Comparison of ENCODE assay signal across 1 cellular context in the genomic region with DNA sequence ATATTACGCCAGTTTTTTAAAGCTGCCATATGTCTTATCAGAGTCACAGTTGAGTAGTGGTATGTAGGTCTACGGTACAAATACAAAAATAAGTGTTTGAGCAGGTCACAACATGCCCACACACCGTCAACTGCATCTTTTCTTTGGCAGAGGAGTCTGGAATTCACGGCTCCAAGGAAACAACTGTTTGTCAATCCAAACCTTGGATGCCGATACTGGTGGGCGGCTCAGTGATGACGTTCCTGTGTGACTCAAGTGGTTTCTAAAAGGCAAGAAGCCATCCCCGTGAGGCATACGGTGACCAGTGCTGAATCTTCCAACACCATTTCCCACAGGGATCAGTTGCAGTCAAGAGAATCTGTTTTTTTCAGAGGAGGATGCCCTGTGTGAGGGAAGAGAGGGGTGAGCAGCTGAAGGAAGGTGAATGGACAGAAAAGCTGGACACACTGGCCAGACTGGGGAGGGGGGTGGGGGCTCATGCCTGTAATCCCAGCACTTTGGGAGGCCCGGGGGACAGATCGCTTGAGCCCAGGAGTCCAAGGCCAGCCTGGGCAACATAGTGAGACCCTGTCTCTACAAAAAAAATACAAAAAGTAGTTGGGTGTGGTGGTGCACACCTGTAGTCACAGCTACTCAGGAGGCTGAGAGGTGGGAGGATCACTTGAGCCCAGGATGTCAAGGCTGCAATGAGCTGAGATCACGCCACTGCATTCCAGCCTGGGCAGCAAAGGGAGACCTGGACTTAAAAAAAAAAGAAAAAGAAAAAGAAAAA.
TF ChIP-seq lines count a peak whose summit lies in the region.

No MANE protein-coding gene starts in this region.

TF ChIP-seq in HEK293, 187 proteins besides CTCF, POLR2A, EP300 and RAD21 (continued from another document):
- TF ChIP-seq, protein P1, sequence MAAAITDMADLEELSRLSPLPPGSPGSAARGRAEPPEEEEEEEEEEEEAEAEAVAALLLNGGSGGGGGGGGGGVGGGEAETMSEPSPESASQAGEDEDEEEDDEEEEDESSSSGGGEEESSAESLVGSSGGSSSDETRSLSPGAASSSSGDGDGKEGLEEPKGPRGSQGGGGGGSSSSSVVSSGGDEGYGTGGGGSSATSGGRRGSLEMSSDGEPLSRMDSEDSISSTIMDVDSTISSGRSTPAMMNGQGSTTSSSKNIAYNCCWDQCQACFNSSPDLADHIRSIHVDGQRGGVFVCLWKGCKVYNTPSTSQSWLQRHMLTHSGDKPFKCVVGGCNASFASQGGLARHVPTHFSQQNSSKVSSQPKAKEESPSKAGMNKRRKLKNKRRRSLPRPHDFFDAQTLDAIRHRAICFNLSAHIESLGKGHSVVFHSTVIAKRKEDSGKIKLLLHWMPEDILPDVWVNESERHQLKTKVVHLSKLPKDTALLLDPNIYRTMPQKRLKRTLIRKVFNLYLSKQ (tag by site-specific recombination; IDR thresholded peaks at IDR 0.05; ENCODE audit: borderline replicate concordance): no peak
